ENCODE assay signal across 6 cellular contexts in the genomic region with DNA sequence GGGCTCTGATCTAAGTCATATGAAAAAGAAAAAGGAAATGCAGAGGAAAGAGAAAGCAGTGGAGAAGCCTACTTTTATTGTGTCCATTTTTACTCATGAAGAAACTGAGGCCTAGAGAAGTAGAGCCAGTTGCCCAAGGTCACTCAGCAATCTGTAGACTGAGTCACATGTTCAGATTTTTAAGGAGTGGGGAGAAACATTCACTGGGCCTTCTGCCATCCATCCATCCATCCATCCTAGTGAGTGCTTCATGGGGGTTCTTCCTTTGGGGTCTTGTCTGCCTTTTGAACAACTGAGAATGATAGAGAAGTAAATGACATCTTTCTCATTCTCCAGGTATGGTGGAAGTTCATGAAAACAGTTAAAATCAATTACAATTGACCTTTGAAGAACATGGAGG.
"Had no signal": no experiment of that assay in that cellular context is flagged by ENCODE, and none has a peak within 500 bp of the region (broad histone marks: within the 10 kb centered on the region; RNA-seq: fewer than 3 reads in every experiment).

No MANE protein-coding gene starts in this region.

- H3K27ac Mint-ChIP-seq: IgD-negative memory B cell had no signal

- H3K4me3 Mint-ChIP-seq: IgD-negative memory B cell had no signal

- H3K4me1 Mint-ChIP-seq: IgD-negative memory B cell had no signal

- DNase-seq: IMR-90, KBM-7, KG1 had no signal

- H3K4me3 ChIP-seq: K562 had no signal

- H3K27ac ChIP-seq: HL-60 had no signal

- H3K36me3 Mint-ChIP-seq: IgD-negative memory B cell had no signal

- ATAC-seq: K562 had no signal
